15 cellular contexts compared by ENCODE assay signal in the genomic region with DNA sequence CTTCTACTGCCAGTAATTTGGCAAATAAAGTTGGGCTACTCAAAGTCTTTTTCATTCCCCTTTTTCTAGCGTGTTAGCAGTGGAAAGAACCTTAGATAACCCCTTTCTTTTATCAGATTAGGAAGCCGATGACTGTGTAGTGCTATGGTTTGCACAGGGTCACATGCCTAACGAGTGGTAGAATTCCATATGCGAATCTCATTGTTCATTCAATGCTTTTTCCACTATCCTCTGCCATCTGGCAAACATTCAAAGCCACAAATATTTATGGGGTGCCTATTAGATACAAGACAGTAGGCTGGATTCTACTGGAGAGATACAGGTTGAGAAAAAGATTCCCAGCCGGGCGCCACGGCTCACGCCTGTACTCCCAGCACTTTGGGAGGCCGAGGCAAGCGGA. TPM values are rescaled to one million over a fixed set of nuclear protein-coding genes. Genes with fewer than 3 reads are reported as not detected.
A peak's percentile ranks its signal among the peaks of the same experiment; 100 is the strongest.
DNase-seq lines count a peak whose midpoint lies in the region; ATAC-seq and TF ChIP-seq lines count a peak whose summit lies in the region.
"Had no signal": no experiment of that assay in that cellular context is flagged by ENCODE, and none has a peak within 500 bp of the region (broad histone marks: within the 10 kb centered on the region; RNA-seq: fewer than 3 reads in every experiment).

No MANE protein-coding gene starts in this region.

- no peak for TF ChIP-seq CTCF in GM23338 (conservative IDR thresholded peaks at IDR 0.05; ENCODE audit: low read depth in 2 of 2)
- TF ChIP-seq CTCF in fibroblast of lung (conservative IDR thresholded peaks at IDR 0.05 in 1 of 2, IDR thresholded peaks at IDR 0.05 in 1 of 2; ENCODE audit: low read depth in 1 of 2, low read length in 2 of 2): no peak

- no peak overlapping the region for H3K27ac Mint-ChIP-seq in GM23338
- H3K27ac Mint-ChIP-seq: activated CD8-positive, alpha-beta T cell treated with anti-CD3 and anti-CD28 coated beads for 36 hours; naive thymus-derived CD4-positive, alpha-beta T cell had no signal

- DNase-seq in GM23338 (ENCODE audit: low spot score) (no peak), SJCRH30 (peak; percentile 40 to 69), fibroblast of lung (ENCODE audit: low read depth in 2 of 2) (peak; percentile 83 to 93), sciatic nerve (ENCODE audit: low spot score) (no peak), NCI-H1436 treated with DMSO at 0.1 percent for 48 hours (lab: John Stamatoyannopoulos, UW) (no peak), NCI-H2227 treated with DMSO at 0.1 percent for 48 hours (lab: John Stamatoyannopoulos, UW) (no peak)
- no peak for DNase-seq in stimulated activated CD4-positive, alpha-beta T cell treated with anti-CD3 and anti-CD28 coated beads, Interleukin-15, amount 100 ng/mL, for 24 hours
- DNase-seq: activated CD8-positive, alpha-beta T cell treated with anti-CD3 and anti-CD28 coated beads for 36 hours; activated gamma-delta T cell treated with Interleukin-2 at 50 U/mL for 16 hours; Caco-2; Kasumi-1; kidney; naive thymus-derived CD4-positive, alpha-beta T cell; T-helper 2 cell had no signal

- H3K27me3 ChIP-seq in GM23338 (ENCODE audit: insufficient read depth): no peaks in the 10 kb centered on the region
- H3K27me3 ChIP-seq in SJCRH30: no peaks in the 10 kb centered on the region
- H3K27me3 ChIP-seq in fibroblast of lung (ENCODE audit: control insufficient read depth, insufficient read depth, low read length): no peaks in the 10 kb centered on the region

- H3K4me3 ChIP-seq in GM23338 (no peak overlapping the region), SJCRH30 (no peak overlapping the region), fibroblast of lung (replicated peaks in 1 of 4; ENCODE audit: control extremely low read depth in 1 of 4, insufficient read depth in 1 of 4, low read depth in 3 of 4, low read length in 4 of 4) (no peak overlapping the region)

- H3K4me2 ChIP-seq in GM23338 (no peak overlapping the region), fibroblast of lung (ENCODE audit: extremely low read depth, insufficient read depth, low read length) (no peak overlapping the region)

- H4K20me1 ChIP-seq in GM23338 (replicated peaks; ENCODE audit: insufficient read depth): no peaks in the 10 kb centered on the region
- no peaks in the 10 kb centered on the region for H4K20me1 ChIP-seq in fibroblast of lung (ENCODE audit: control insufficient read depth, extremely low read depth, insufficient read depth, low read length)

- peaks cover 19% of the 10 kb centered on the region for H3K4me1 ChIP-seq in GM23338 (ENCODE audit: insufficient read depth)
- peaks cover 18% of the 10 kb centered on the region for H3K4me1 ChIP-seq in SJCRH30
- H3K4me1 ChIP-seq in fibroblast of lung (ENCODE audit: control insufficient read depth, extremely low read depth, insufficient read depth, low read length): peaks cover 4% of the 10 kb centered on the region
- H3K4me1 ChIP-seq: Caco-2 had no signal

- H3K9me3 ChIP-seq in SJCRH30 (replicated peaks) (no peaks in the 10 kb centered on the region), fibroblast of lung (ENCODE audit: control insufficient read depth, insufficient read depth, low read depth, low read length) (no peaks in the 10 kb centered on the region)
- H3K9me3 ChIP-seq: Caco-2 had no signal

- intact Hi-C loops in sciatic nerve (cut with DNase I): no loop called here

- peaks cover 19% of the 10 kb centered on the region for H3K4me1 Mint-ChIP-seq in GM23338
- H3K4me1 Mint-ChIP-seq: central memory CD8-positive, alpha-beta T cell had no signal

- H3K27ac ChIP-seq in GM23338 (ENCODE audit: low read depth) (no peak overlapping the region), SJCRH30 (no peak overlapping the region), fibroblast of lung (ENCODE audit: insufficient read depth, low read length) (no peak overlapping the region)

- H3K79me2 ChIP-seq in GM23338 (replicated peaks; ENCODE audit: insufficient read depth) (no peaks in the 10 kb centered on the region), fibroblast of lung (ENCODE audit: control insufficient read depth, insufficient read depth, low read length) (no peaks in the 10 kb centered on the region)

- H3K36me3 Mint-ChIP-seq in GM23338 (ENCODE audit: low read depth): no peaks in the 10 kb centered on the region

- peak overlapping the region; percentile 56; the same call in 1 of the 2 replicates for H2AFZ ChIP-seq in GM23338
- no peak overlapping the region for H2AFZ ChIP-seq in fibroblast of lung (ENCODE audit: low read length)

- peaks cover 2% of the 10 kb centered on the region; the same call in 2 of the 3 replicates for H3K9me3 Mint-ChIP-seq in GM23338
- H3K9me3 Mint-ChIP-seq: central memory CD8-positive, alpha-beta T cell had no signal

- H3K9ac ChIP-seq in fibroblast of lung (ENCODE audit: insufficient read depth, low read length): no peak overlapping the region

- no peak overlapping the region for H3K4me3 Mint-ChIP-seq in GM23338
- H3K4me3 Mint-ChIP-seq: activated CD8-positive, alpha-beta T cell treated with anti-CD3 and anti-CD28 coated beads for 36 hours; central memory CD8-positive, alpha-beta T cell; naive thymus-derived CD4-positive, alpha-beta T cell had no signal

- H3K36me3 ChIP-seq in GM23338 (ENCODE audit: insufficient read depth): no peaks in the 10 kb centered on the region
- H3K36me3 ChIP-seq in SJCRH30: no peaks in the 10 kb centered on the region
- no peaks in the 10 kb centered on the region for H3K36me3 ChIP-seq in fibroblast of lung (ENCODE audit: control insufficient read depth, insufficient read depth, low read length)

- H3K9me2 ChIP-seq in GM23338 (ENCODE audit: insufficient read depth): peaks cover 7% of the 10 kb centered on the region; the same call in 1 of the 2 replicates

- no peaks in the 10 kb centered on the region for H3F3A ChIP-seq in GM23338 (replicated peaks; ENCODE audit: low read depth)

- H3K27me3 Mint-ChIP-seq in GM23338 (ENCODE audit: insufficient read depth, low read depth, poor library complexity): peaks cover 2% of the 10 kb centered on the region

- ATAC-seq in GM23338 (no peak), sciatic nerve (peak; percentile 36)
- ATAC-seq: activated CD8-positive, alpha-beta T cell treated with anti-CD3 and anti-CD28 coated beads for 36 hours; naive thymus-derived CD4-positive, alpha-beta T cell had no signal

TF ChIP-seq in GM23338, 12 proteins besides CTCF, POLR2A, EP300 and RAD21 (continues in another document):
- TF ChIP-seq NANOG (IDR thresholded peaks at IDR 0.05; ENCODE audit: borderline replicate concordance) (no peak), EZH2phosphoT487 (IDR thresholded peaks at IDR 0.05; ENCODE audit: unreplicated experiment) (no peak), JUNB (IDR thresholded peaks at IDR 0.05; ENCODE audit: unreplicated experiment) (no peak), ZNF331 (CRISPR knock-in tag; IDR thresholded peaks at IDR 0.05; ENCODE audit: low read depth) (no peak), ETS1 (IDR thresholded peaks at IDR 0.05) (no peak), CREB1 (CRISPR knock-in tag; IDR thresholded peaks at IDR 0.05; ENCODE audit: low read depth) (no peak), ZNF114 (CRISPR knock-in tag; IDR thresholded peaks at IDR 0.05) (no peak)

RNA-seq across cellular contexts. Expression of gene IER5, which starts 14.9 kb away (rescaled TPM):
- 8.3 and 9.5 TPM in 2 replicates for total RNA-seq in GM23338 (2014; rRNA removed; shearing (Covaris generic))
- polyA plus RNA-seq in GM23338 (2016; fragmentation: Nextera tagmentation; extraction: Ambion mirVana) (3.8 and 4.6 TPM in 2 replicates), fibroblast of lung (19.1 and 24.2 TPM in 2 replicates)
- 30.3 and 31.9 TPM in 2 replicates for total RNA-seq in SJCRH30 (2014; rRNA removed; shearing (Covaris generic))
- total RNA-seq in fibroblast of lung (31.1 and 42.8 TPM in 2 replicates), sciatic nerve (10.9 TPM)
- polyA plus RNA-seq in fibroblast of lung (2012): 26.0 and 33.9 TPM in 2 replicates
- polyA minus RNA-seq in fibroblast of lung (ENCODE audit: low replicate concordance): 8.7 and 13.4 TPM in 2 replicates

RNA-seq across cellular contexts. Expression of gene MR1, which starts 39.9 kb away (rescaled TPM):
- total RNA-seq in GM23338 (2014; rRNA removed; shearing (Covaris generic)): not detected in 2 replicates
- polyA plus RNA-seq in GM23338 (2016; fragmentation: Nextera tagmentation; extraction: Ambion mirVana) (0.18 TPM in 1 of 2 replicates, not detected in the other), fibroblast of lung (35.3 and 41.6 TPM in 2 replicates)
- 0.23 and 0.24 TPM in 2 replicates for total RNA-seq in SJCRH30 (2014; rRNA removed; shearing (Covaris generic))
- total RNA-seq in fibroblast of lung (14.9 and 42.1 TPM in 2 replicates), sciatic nerve (17.0 TPM)
- 23.4 and 27.6 TPM in 2 replicates for polyA plus RNA-seq in fibroblast of lung (2012)
- 15.7 and 24.7 TPM in 2 replicates for polyA minus RNA-seq in fibroblast of lung (ENCODE audit: low replicate concordance)

RNA-seq across cellular contexts. Expression of gene STX6, which starts 51.0 kb away (rescaled TPM):
- total RNA-seq in GM23338 (2014; rRNA removed; shearing (Covaris generic)): 42.1 and 44.5 TPM in 2 replicates
- polyA plus RNA-seq in GM23338 (2016; fragmentation: Nextera tagmentation; extraction: Ambion mirVana) (16.8 and 17.0 TPM in 2 replicates), fibroblast of lung (19.6 and 20.4 TPM in 2 replicates)
- 28.2 and 29.7 TPM in 2 replicates for total RNA-seq in SJCRH30 (2014; rRNA removed; shearing (Covaris generic))
- total RNA-seq in fibroblast of lung (31.3 and 37.2 TPM in 2 replicates), sciatic nerve (31.8 TPM)
- 17.8 and 18.6 TPM in 2 replicates for polyA plus RNA-seq in fibroblast of lung (2012)
- 21.8 and 25.1 TPM in 2 replicates for polyA minus RNA-seq in fibroblast of lung (ENCODE audit: low replicate concordance)

Comparison
In these comparisons a context has a peak if more than half of its experiments do, and no peak if none do; other contexts are left out.
1. DNase-seq: peak in SJCRH30 (2 of 2) and fibroblast of lung (2 of 2); none in GM23338 (single experiment), sciatic nerve (single experiment), stimulated activated CD4-positive, alpha-beta T cell treated with anti-CD3 and anti-CD28 coated beads, Interleukin-15, amount 100 ng/mL, for 24 hours (single experiment), NCI-H1436 treated with DMSO at 0.1 percent for 48 hours (single experiment) and NCI-H2227 treated with DMSO at 0.1 percent for 48 hours (single experiment).
2. RNA of gene MR1, which starts 39.9 kb away (total RNA-seq): 14.9 to 42.1 TPM in fibroblast of lung and 17.0 TPM in sciatic nerve (single experiment); 0.23 to 0.24 TPM in SJCRH30 and not detected in GM23338; every median in the first group is over 10 times any median in the second.